In the genomic region with DNA sequence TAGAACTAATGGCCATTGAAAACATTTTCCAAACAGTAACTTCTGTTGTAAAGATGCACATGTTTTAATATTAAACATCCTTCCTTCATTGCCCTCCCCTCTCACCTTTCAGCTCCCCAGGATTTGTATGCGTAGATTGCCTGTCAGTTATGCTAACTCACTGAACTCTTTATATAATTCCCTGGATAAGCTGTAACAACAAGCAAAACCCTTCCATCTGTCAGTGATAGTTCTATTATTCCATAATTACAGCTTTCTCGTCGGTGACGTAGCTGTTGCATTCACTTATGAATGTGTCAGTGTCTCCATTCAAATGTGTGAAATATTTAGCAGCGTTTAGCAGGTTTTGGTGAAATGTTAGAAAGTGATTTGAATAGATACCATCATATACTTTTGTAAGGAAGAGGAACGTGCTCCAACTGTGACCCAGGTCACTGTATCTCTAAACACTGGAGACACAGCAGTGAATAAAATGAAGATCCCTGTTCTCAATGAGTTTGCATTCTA, we compare ENCODE assay signal across 1 cellular context.
TF ChIP-seq lines count a peak whose summit lies in the region.

No MANE protein-coding gene starts in this region.

TF ChIP-seq in WTC11, 78 proteins besides CTCF, POLR2A, EP300 and RAD21 (continued from another document):
- TF ChIP-seq, protein P1, sequence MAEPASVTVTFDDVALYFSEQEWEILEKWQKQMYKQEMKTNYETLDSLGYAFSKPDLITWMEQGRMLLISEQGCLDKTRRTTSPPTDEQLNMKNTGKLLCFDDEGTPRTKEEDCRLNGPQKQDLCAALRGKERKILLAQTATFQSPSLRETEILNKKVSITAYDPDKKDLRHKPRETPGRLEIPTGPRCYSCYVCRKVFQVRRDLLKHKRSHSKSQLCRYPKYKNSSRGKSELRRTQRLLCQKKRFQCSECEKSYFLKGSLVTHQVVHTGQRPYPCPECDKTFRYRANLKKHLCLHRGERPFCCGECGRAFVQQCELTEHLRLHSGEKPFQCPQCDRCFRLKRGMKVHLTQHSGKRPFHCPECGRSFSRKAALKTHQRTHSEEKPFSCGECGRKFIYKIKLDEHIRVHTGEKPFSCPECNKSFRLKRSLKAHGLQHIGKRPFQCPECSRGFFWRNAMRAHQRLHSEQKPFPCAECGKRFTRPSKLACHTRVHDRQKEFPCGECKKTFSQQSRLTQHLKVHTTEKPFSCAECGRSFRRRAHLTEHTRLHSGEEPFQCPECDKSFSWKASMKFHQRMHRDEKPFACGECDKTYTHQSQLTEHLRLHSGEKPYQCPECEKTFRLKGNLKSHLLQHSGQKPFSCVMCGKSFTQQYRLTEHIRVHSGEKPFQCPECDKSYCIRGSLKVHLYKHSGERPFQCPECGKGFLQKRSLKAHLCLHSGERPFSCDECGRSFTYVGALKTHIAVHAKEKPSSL (CRISPR knock-in tag; conservative IDR thresholded peaks at IDR 0.05), result no peak
- no peak for TF ChIP-seq TP53 (CRISPR knock-in tag; IDR thresholded peaks at IDR 0.05)
- TF ChIP-seq, protein P2, sequence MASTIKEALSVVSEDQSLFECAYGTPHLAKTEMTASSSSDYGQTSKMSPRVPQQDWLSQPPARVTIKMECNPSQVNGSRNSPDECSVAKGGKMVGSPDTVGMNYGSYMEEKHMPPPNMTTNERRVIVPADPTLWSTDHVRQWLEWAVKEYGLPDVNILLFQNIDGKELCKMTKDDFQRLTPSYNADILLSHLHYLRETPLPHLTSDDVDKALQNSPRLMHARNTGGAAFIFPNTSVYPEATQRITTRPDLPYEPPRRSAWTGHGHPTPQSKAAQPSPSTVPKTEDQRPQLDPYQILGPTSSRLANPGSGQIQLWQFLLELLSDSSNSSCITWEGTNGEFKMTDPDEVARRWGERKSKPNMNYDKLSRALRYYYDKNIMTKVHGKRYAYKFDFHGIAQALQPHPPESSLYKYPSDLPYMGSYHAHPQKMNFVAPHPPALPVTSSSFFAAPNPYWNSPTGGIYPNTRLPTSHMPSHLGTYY (CRISPR knock-in tag; IDR thresholded peaks at IDR 0.05), result no peak
- TF ChIP-seq, protein P3, sequence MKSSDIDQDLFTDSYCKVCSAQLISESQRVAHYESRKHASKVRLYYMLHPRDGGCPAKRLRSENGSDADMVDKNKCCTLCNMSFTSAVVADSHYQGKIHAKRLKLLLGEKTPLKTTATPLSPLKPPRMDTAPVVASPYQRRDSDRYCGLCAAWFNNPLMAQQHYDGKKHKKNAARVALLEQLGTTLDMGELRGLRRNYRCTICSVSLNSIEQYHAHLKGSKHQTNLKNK (CRISPR knock-in tag; IDR thresholded peaks at IDR 0.05), result no peak
- TF ChIP-seq ZNF317 (CRISPR knock-in tag; IDR thresholded peaks at IDR 0.05; ENCODE audit: borderline replicate concordance, low read depth), result no peak
- TF ChIP-seq, protein P4, sequence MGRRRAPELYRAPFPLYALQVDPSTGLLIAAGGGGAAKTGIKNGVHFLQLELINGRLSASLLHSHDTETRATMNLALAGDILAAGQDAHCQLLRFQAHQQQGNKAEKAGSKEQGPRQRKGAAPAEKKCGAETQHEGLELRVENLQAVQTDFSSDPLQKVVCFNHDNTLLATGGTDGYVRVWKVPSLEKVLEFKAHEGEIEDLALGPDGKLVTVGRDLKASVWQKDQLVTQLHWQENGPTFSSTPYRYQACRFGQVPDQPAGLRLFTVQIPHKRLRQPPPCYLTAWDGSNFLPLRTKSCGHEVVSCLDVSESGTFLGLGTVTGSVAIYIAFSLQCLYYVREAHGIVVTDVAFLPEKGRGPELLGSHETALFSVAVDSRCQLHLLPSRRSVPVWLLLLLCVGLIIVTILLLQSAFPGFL (CRISPR knock-in tag; IDR thresholded peaks at IDR 0.05; ENCODE audit: borderline replicate concordance), result no peak
- no peak for TF ChIP-seq FOXK1 (CRISPR knock-in tag; IDR thresholded peaks at IDR 0.05)
- TF ChIP-seq, protein P5, sequence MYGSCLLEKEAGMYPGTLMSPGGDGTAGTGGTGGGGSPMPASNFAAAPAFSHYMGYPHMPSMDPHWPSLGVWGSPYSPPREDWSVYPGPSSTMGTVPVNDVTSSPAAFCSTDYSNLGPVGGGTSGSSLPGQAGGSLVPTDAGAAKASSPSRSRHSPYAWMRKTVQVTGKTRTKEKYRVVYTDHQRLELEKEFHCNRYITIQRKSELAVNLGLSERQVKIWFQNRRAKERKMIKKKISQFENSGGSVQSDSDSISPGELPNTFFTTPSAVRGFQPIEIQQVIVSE (CRISPR knock-in tag; IDR thresholded peaks at IDR 0.05; ENCODE audit: borderline replicate concordance), result no peak
